In genomic region chr3:125375950-125376679, GRCh38 we compare ENCODE assay signal across 1 cellular context.
TF ChIP-seq lines count a peak whose summit lies in the region.

No MANE protein-coding gene starts in this region.

TF ChIP-seq in H1, 55 proteins besides CTCF, POLR2A, EP300 and RAD21:
- TF ChIP-seq HDAC6 (IDR thresholded peaks at IDR 0.05; ENCODE audit: low read depth, low read length) (no peak), EGR1 (IDR thresholded peaks at IDR 0.05; ENCODE audit: borderline replicate concordance, low read depth, low read length) (no peak), ATF3 (IDR thresholded peaks at IDR 0.05; ENCODE audit: insufficient read depth, low read depth, low read length) (no peak), SIX5 (IDR thresholded peaks at IDR 0.05; ENCODE audit: low read depth, low read length) (no peak), CHD2 (IDR thresholded peaks at IDR 0.05; ENCODE audit: low read length) (no peak)
